Comparison of ENCODE assay signal across 15 cellular contexts in genomic region chr2:157307021-157307420, GRCh38. TPM values are rescaled to one million over a fixed set of nuclear protein-coding genes. Genes with fewer than 3 reads are reported as not detected.
DNase-seq lines count a peak whose midpoint lies in the region; ATAC-seq and TF ChIP-seq lines count a peak whose summit lies in the region.
"Had no signal": no experiment of that assay in that cellular context is flagged by ENCODE, and none has a peak within 500 bp of the region (broad histone marks: within the 10 kb centered on the region; RNA-seq: fewer than 3 reads in every experiment).

No MANE protein-coding gene starts in this region.

- no peak overlapping the region for H2AFZ ChIP-seq in OCI-LY1 (ENCODE audit: low read length)

- no peaks in the 10 kb centered on the region for H4K20me1 ChIP-seq in OCI-LY1 (ENCODE audit: insufficient read depth, low read length)

- ATAC-seq in foreskin keratinocyte: peak; percentile 27
- ATAC-seq in HG02798 (IDR thresholded peaks at IDR 0.05; ENCODE audit: poor library complexity, unreplicated experiment): no peak

- CTCF ChIA-PET in AG04450 (lab: Charles Lee): interaction anchor here (0.6 to 13.2 kb wide), 4 partner anchors 18 to 717 kb away, joined by 3 to 299 read pairs (median 98); partner anchors contain the start of gene ERMN

- POLR2A ChIA-PET in AG04450 (lab: Yijun Ruan, JAX): no interaction called here

- H3F3A ChIP-seq in OCI-LY1 (ENCODE audit: insufficient read depth, low read length): no peaks in the 10 kb centered on the region

- no peaks in the 10 kb centered on the region for H3K79me2 ChIP-seq in OCI-LY1 (ENCODE audit: insufficient read depth, low read length)

- H3K27me3 ChIP-seq in AG04450 (ENCODE audit: control insufficient read depth, insufficient read depth, low read length) (no peaks in the 10 kb centered on the region), OCI-LY1 (ENCODE audit: insufficient read depth, low read length) (no peaks in the 10 kb centered on the region), foreskin keratinocyte (no peaks in the 10 kb centered on the region)

- no peaks in the 10 kb centered on the region for H3K9me3 ChIP-seq in AG04450 (ENCODE audit: control insufficient read depth, insufficient read depth, low read length)
- H3K9me3 ChIP-seq in OCI-LY1 (ENCODE audit: low read length): no peaks in the 10 kb centered on the region

- H3K9ac ChIP-seq in OCI-LY1 (ENCODE audit: low read length): no peak overlapping the region

- no peak for DNase-seq in AG04450 (ENCODE audit: low read depth, low spot score)
- no peak for DNase-seq in foreskin keratinocyte
- DNase-seq in OCI-M2 (lab: John Stamatoyannopoulos, UW; ENCODE audit: unreplicated experiment): no peak
- DNase-seq in NCI-H345 (lab: John Stamatoyannopoulos, UW): no peak
- no peak for DNase-seq in NCI-H1092 treated with DMSO at 0.1 percent for 48 hours (lab: John Stamatoyannopoulos, UW)
- DNase-seq: Calu3; NCI-H1105; stimulated activated CD4-positive, alpha-beta T cell treated with anti-CD3 and anti-CD28 coated beads, Interleukin-12 subunit alpha, Interleukin-12 subunit beta, amount 100 ng/mL, for 4 hours; SW 1271 had no signal

- H3K9me2 ChIP-seq in OCI-LY1 (ENCODE audit: low read depth, low read length): no peaks in the 10 kb centered on the region

- TF ChIP-seq CTCF in AG04450 (IDR thresholded peaks at IDR 0.05; ENCODE audit: low read depth, low read length) (peak; percentile 37), GM12872 (IDR thresholded peaks at IDR 0.05; ENCODE audit: insufficient read depth, low read depth, low read length) (peak; percentile 39; the same call in 2 of the 3 replicates), OCI-LY1 (IDR thresholded peaks at IDR 0.05; ENCODE audit: low read length) (peak; percentile 13; the same call in 1 of the 2 replicates), foreskin keratinocyte (conservative IDR thresholded peaks at IDR 0.05) (no peak)

- H3K27ac ChIP-seq in AG04450 (ENCODE audit: low read depth, low read length): no peak overlapping the region
- H3K27ac ChIP-seq in OCI-LY1 (ENCODE audit: low read depth, low read length, poor library complexity, severe bottlenecking): no peak overlapping the region
- no peak overlapping the region for H3K27ac ChIP-seq in foreskin keratinocyte

- no peak overlapping the region for H3K4me2 ChIP-seq in OCI-LY1 (ENCODE audit: low read length)

- H3K36me3 ChIP-seq in OCI-LY1 (ENCODE audit: insufficient read depth, low read length): no peaks in the 10 kb centered on the region

- H3K4me1 ChIP-seq in OCI-LY1 (ENCODE audit: insufficient read depth, low read length, severe bottlenecking) (no peaks in the 10 kb centered on the region), foreskin keratinocyte (no peaks in the 10 kb centered on the region)

- no peak overlapping the region for H3K4me3 ChIP-seq in AG04450 (ENCODE audit: low read depth, low read length)
- H3K4me3 ChIP-seq in OCI-LY1 (ENCODE audit: low read depth, low read length, poor library complexity, severe bottlenecking): no peak overlapping the region

RNA-seq across cellular contexts. Expression of gene ERMN, which starts 18.6 kb away (rescaled TPM):
- polyA plus RNA-seq in AG04450 (2011; rRNA removed) (not detected in 2 replicates), foreskin keratinocyte (not detected in 2 replicates)
- polyA minus RNA-seq in AG04450 (2011; rRNA and poly(A)+ RNA removed): not detected in 2 replicates
- not detected in 2 replicates for total RNA-seq in foreskin keratinocyte
- total RNA-seq: Calu3, endothelial cell of umbilical vein, lung microvascular endothelial cell had no signal
- polyA plus RNA-seq: endothelial cell of umbilical vein had no signal

RNA-seq across cellular contexts. Expression of gene GALNT5, which starts 49.5 kb away (rescaled TPM):
- polyA plus RNA-seq in AG04450 (2011; rRNA removed) (49.8 and 55.0 TPM in 2 replicates), foreskin keratinocyte (2.6 and 4.4 TPM in 2 replicates)
- 45.3 and 53.8 TPM in 2 replicates for polyA minus RNA-seq in AG04450 (2011; rRNA and poly(A)+ RNA removed)
- 10.2 and 14.4 TPM in 2 replicates for total RNA-seq in foreskin keratinocyte
- total RNA-seq: activated T-helper 2 cell treated with anti-CD3 and anti-CD28 coated beads, Interferon-gamma antibody, Interleukin-2, Interleukin-4, amounts not matched to agents 10 μg/mL and 5 μg/mL and 100 μg/mL, durations not matched to agents 14 hours and 24 hours and 36 hours; endothelial cell of umbilical vein had no signal
- polyA plus RNA-seq: endothelial cell of umbilical vein had no signal
